13 cellular contexts compared by ENCODE assay signal in genomic region chr21:45618846-45619485, GRCh38. TPM values are rescaled to one million over a fixed set of nuclear protein-coding genes. Genes with fewer than 3 reads are reported as not detected.
DNase-seq lines count a peak whose midpoint lies in the region; ATAC-seq, FAIRE-seq and TF ChIP-seq lines count a peak whose summit lies in the region.
"Had no signal": no experiment of that assay in that cellular context is flagged by ENCODE, and none has a peak within 500 bp of the region (broad histone marks: within the 10 kb centered on the region; RNA-seq: fewer than 3 reads in every experiment).

No MANE protein-coding gene starts in this region.

- H3K4me1 Mint-ChIP-seq in activated CD8-positive, alpha-beta T cell treated with anti-CD3 and anti-CD28 coated beads, Interleukin-2, amount 10 ng/mL, durations not matched to agents 7 days and 5 days (ENCODE audit: low read depth) = peaks cover 16% of the 10 kb centered on the region

- POLR2A ChIA-PET in H1 (lab: Charles Lee; ENCODE audit: partially characterized antibody) = no interaction called here
- POLR2A ChIA-PET in activated CD8-positive, alpha-beta T cell treated with anti-CD3 and anti-CD28 coated beads, Interleukin-2, amount 10 ng/mL, durations not matched to agents 7 days and 5 days (lab: Charles Lee) = no interaction called here

- H4K8ac ChIP-seq in H1 (ENCODE audit: extremely low read depth, insufficient read depth, low read length) = no peak overlapping the region

- no peak for TF ChIP-seq RAD21 in H1 (IDR thresholded peaks at IDR 0.05 in 1 of 2, conservative IDR thresholded peaks at IDR 0.05 in 1 of 2; ENCODE audit: low read depth in 2 of 2, low read length in 2 of 2)

- H3K4me3 ChIP-seq in H1 (ENCODE audit: extremely low read depth in 1 of 4, insufficient read depth in 2 of 4, low read depth in 3 of 4, low read length in 4 of 4) (no peak overlapping the region), skeletal muscle satellite cell (ENCODE audit: low read length) (no peak overlapping the region), left ventricle myocardium inferior (no peak overlapping the region)
- H3K4me3 ChIP-seq: upper lobe of left lung had no signal

- H3K4me1 ChIP-seq in H1 (replicated peaks in 1 of 4; ENCODE audit: control insufficient read depth in 3 of 4, insufficient read depth in 4 of 4, low read length in 3 of 4) = peaks cover 0 to 2% (median 0%) of the 10 kb centered on the region in 4 experiments; a peak in 1 of 7 replicates
- peaks cover 19% of the 10 kb centered on the region for H3K4me1 ChIP-seq in skeletal muscle satellite cell (ENCODE audit: control insufficient read depth, insufficient read depth, low read length)
- H3K4me1 ChIP-seq in left ventricle myocardium inferior = no peaks in the 10 kb centered on the region

- no peak overlapping the region for H3K23ac ChIP-seq in H1 (ENCODE audit: insufficient read length)

- no peak overlapping the region for H2AK5ac ChIP-seq in H1 (ENCODE audit: low read depth, low read length)

- H2BK5ac ChIP-seq in H1 (ENCODE audit: low read depth, low read length) = no peak overlapping the region

- H4K91ac ChIP-seq in H1 (replicated peaks; ENCODE audit: insufficient read length, low read length) = no peak overlapping the region

- WGBS in H1 (ENCODE audit: extremely low coverage in 1 of 2, insufficient coverage in 1 of 2, insufficient read length in 1 of 2, insufficient replicate concordance in 2 of 2, low coverage in 1 of 2, low lambda C conversion rate in 2 of 2, missing lambda C conversion rate in 1 of 2), 2 experiments = 83% methylated on average over 8 of the region's 8 CpGs; no CpG with 5 or more reads in 1 of the 2 experiments

- H3K36me3 ChIP-seq in H1 (ENCODE audit: control insufficient read depth in 2 of 4, insufficient read depth in 4 of 4, low read length in 3 of 4) (no peaks in the 10 kb centered on the region), skeletal muscle satellite cell (ENCODE audit: insufficient read depth, low read length) (no peaks in the 10 kb centered on the region), left ventricle myocardium inferior (no peaks in the 10 kb centered on the region)
- H3K36me3 ChIP-seq: upper lobe of left lung had no signal

- no peak overlapping the region for H2BK120ac ChIP-seq in H1 (replicated peaks; ENCODE audit: low read depth, low read length)

- no peak overlapping the region for H4K5ac ChIP-seq in H1 (ENCODE audit: insufficient read length, low read depth, low read length)

- H3K56ac ChIP-seq in H1 (replicated peaks; ENCODE audit: insufficient read length, low read depth, low read length) = no peak overlapping the region

- no peak for TF ChIP-seq EP300 in H1 (IDR thresholded peaks at IDR 0.05; ENCODE audit: borderline replicate concordance in 1 of 2, low read depth in 2 of 2, low read length in 2 of 2)

- DNase-seq in activated CD8-positive, alpha-beta memory T cell treated with anti-CD3 and anti-CD28 coated beads, Interleukin-2, amount 50 U/mL, for 4 hours = peak; percentile 12
- no peak for DNase-seq in activated CD8-positive, alpha-beta memory T cell treated with anti-CD3 and anti-CD28 coated beads, Interleukin-2, amount 50 U/mL, for 48 hours
- DNase-seq in NOMO-1 treated with DMSO at 0.1 percent for 48 hours (lab: John Stamatoyannopoulos, UW; ENCODE audit: unreplicated experiment) = peak; percentile 79
- no peak for DNase-seq in H1 (ENCODE audit: low read depth in 1 of 2, low spot score in 2 of 2)
- DNase-seq in activated CD8-positive, alpha-beta T cell treated with anti-CD3 and anti-CD28 coated beads, Interleukin-2, amount 10 ng/mL, durations not matched to agents 7 days and 5 days = no peak
- no peak for DNase-seq in left ventricle myocardium inferior
- DNase-seq: cortex of kidney, DMS153, NCI-H2227 treated with DMSO at 0.1 percent for 48 hours, upper lobe of left lung had no signal

- intact Hi-C loops in left ventricle myocardium inferior (cut with micrococcal nuclease) = no loop called here

- H3K79me2 ChIP-seq in H1 (ENCODE audit: control insufficient read depth in 1 of 2, insufficient read depth in 2 of 2, low read length in 2 of 2) = no peaks in the 10 kb centered on the region

- H3K27me3 ChIP-seq in H1 (replicated peaks in 1 of 4; ENCODE audit: control insufficient read depth in 3 of 4, extremely low read depth in 1 of 4, insufficient read depth in 3 of 4, low read length in 3 of 4) (no peaks in the 10 kb centered on the region; a peak in 1 of 7 replicates), skeletal muscle satellite cell (ENCODE audit: control insufficient read depth, insufficient read depth, low read length) (peaks cover 82% of the 10 kb centered on the region), left ventricle myocardium inferior (ENCODE audit: low read depth) (peaks cover 91% of the 10 kb centered on the region)
- H3K27me3 ChIP-seq: upper lobe of left lung had no signal

- no peak for FAIRE-seq in H1 (lab: Jason Lieb, UNC)

- no peak overlapping the region; the same call in 1 of the 2 replicates for H2AFZ ChIP-seq in H1 (ENCODE audit: low read length)

- H3K27ac Mint-ChIP-seq in activated CD8-positive, alpha-beta T cell treated with anti-CD3 and anti-CD28 coated beads, Interleukin-2, amount 10 ng/mL, durations not matched to agents 7 days and 5 days = no peak overlapping the region
- H3K27ac Mint-ChIP-seq: activated naive CD8-positive, alpha-beta T cell had no signal

- no peak overlapping the region for H2BK12ac ChIP-seq in H1 (ENCODE audit: low read depth, low read length)

- no peaks in the 10 kb centered on the region for H3K23me2 ChIP-seq in H1 (ENCODE audit: low read depth, low read length)

- H2BK15ac ChIP-seq in H1 (ENCODE audit: low read length) = no peak overlapping the region

- no peak overlapping the region for H3K27ac ChIP-seq in H1 (ENCODE audit: low read depth, low read length)
- H3K27ac ChIP-seq in left ventricle myocardium inferior (replicated peaks) = no peak overlapping the region
- H3K27ac ChIP-seq: upper lobe of left lung had no signal

- peaks cover 8% of the 10 kb centered on the region for H3K27me3 Mint-ChIP-seq in activated CD8-positive, alpha-beta T cell treated with anti-CD3 and anti-CD28 coated beads, Interleukin-2, amount 10 ng/mL, durations not matched to agents 7 days and 5 days (ENCODE audit: low read depth)
- H3K27me3 Mint-ChIP-seq: activated naive CD8-positive, alpha-beta T cell had no signal

- H3K36me3 Mint-ChIP-seq in activated CD8-positive, alpha-beta T cell treated with anti-CD3 and anti-CD28 coated beads, Interleukin-2, amount 10 ng/mL, durations not matched to agents 7 days and 5 days (ENCODE audit: low read depth) = no peaks in the 10 kb centered on the region
- H3K36me3 Mint-ChIP-seq: activated naive CD8-positive, alpha-beta T cell had no signal

- TF ChIP-seq POLR2A in H1 (IDR thresholded peaks at IDR 0.05; ENCODE audit: control extremely low read depth in 1 of 2, low read depth in 2 of 2, low read length in 2 of 2) = no peak

- no peak overlapping the region for H3K4me3 Mint-ChIP-seq in activated CD8-positive, alpha-beta T cell treated with anti-CD3 and anti-CD28 coated beads, Interleukin-2, amount 10 ng/mL, durations not matched to agents 7 days and 5 days
- H3K4me3 Mint-ChIP-seq: activated naive CD8-positive, alpha-beta T cell had no signal

- H3K4me2 ChIP-seq in H1 (ENCODE audit: insufficient read depth in 1 of 2, low read depth in 2 of 2, low read length in 2 of 2) (no peak overlapping the region), skeletal muscle satellite cell (ENCODE audit: low read length) (peak overlapping the region; percentile 50)

- ATAC-seq in activated CD8-positive, alpha-beta T cell treated with anti-CD3 and anti-CD28 coated beads, Interleukin-2, amount 10 ng/mL, durations not matched to agents 7 days and 5 days = no peak
- ATAC-seq in GM18517 (IDR thresholded peaks at IDR 0.05; ENCODE audit: unreplicated experiment) = no peak

- no peak overlapping the region; the same call in 1 of the 2 replicates for H3K18ac ChIP-seq in H1 (ENCODE audit: extremely low read depth, low read length)

- no peaks in the 10 kb centered on the region for H3K9me3 ChIP-seq in H1 (ENCODE audit: insufficient read depth in 2 of 2, low read depth in 1 of 2, low read length in 1 of 2)
- no peaks in the 10 kb centered on the region for H3K9me3 ChIP-seq in skeletal muscle satellite cell (replicated peaks; ENCODE audit: low read length)
- H3K9me3 ChIP-seq in left ventricle myocardium inferior (replicated peaks) = peaks cover 5% of the 10 kb centered on the region

- H3K4ac ChIP-seq in H1 (replicated peaks; ENCODE audit: insufficient read length, low read depth, low read length) = no peak overlapping the region

- CTCF ChIA-PET in H1 (lab: Charles Lee; ENCODE audit: partially characterized antibody) = interaction anchor here (0.8 to 1.5 kb wide), 4 partner anchors 13 to 63 kb away, joined by 3 to 5 read pairs (median 4); no protein-coding TSS in a partner anchor
- CTCF ChIA-PET in activated CD8-positive, alpha-beta T cell treated with anti-CD3 and anti-CD28 coated beads, Interleukin-2, amount 10 ng/mL, durations not matched to agents 7 days and 5 days (lab: Charles Lee) = interaction anchor here (1.1 kb wide), 1 partner anchor 39 kb away, joined by 3 read pairs; no protein-coding TSS in a partner anchor

- H3K14ac ChIP-seq in H1 (ENCODE audit: insufficient read length) = no peak overlapping the region

- H2BK20ac ChIP-seq in H1 (ENCODE audit: low read length) = no peak overlapping the region

- no peaks in the 10 kb centered on the region for H3K9me3 Mint-ChIP-seq in activated CD8-positive, alpha-beta T cell treated with anti-CD3 and anti-CD28 coated beads, Interleukin-2, amount 10 ng/mL, durations not matched to agents 7 days and 5 days (ENCODE audit: insufficient read depth)

- H3K79me1 ChIP-seq in H1 (ENCODE audit: low read depth, low read length) = no peaks in the 10 kb centered on the region

- H4K20me1 ChIP-seq in H1 (replicated peaks in 1 of 2; ENCODE audit: control insufficient read depth in 1 of 2, insufficient read depth in 2 of 2, low read length in 2 of 2) = peaks cover 0 to 2% of the 10 kb centered on the region in 2 experiments

- no peak overlapping the region for H3K9ac ChIP-seq in H1 (replicated peaks in 1 of 4; ENCODE audit: extremely low read depth in 1 of 4, low read depth in 3 of 4, low read length in 3 of 4)
- H3K9ac ChIP-seq in skeletal muscle satellite cell (ENCODE audit: low read depth, low read length) = no peak overlapping the region

- no peak for TF ChIP-seq CTCF in H1 (IDR thresholded peaks at IDR 0.05; ENCODE audit: control extremely low read depth in 1 of 3, insufficient read depth in 1 of 3, low read depth in 1 of 3, low read length in 3 of 3)
- TF ChIP-seq CTCF in left ventricle myocardium inferior (IDR thresholded peaks at IDR 0.05; ENCODE audit: borderline replicate concordance) = no peak

RNA-seq across cellular contexts. Expression of gene PCBP3, which starts 24.6 kb away (rescaled TPM):
- total RNA-seq in H1 (2021; fragmentation: NEBNext Ultra II Directional; extraction: Animal tissue kit (Norgen Biotek cat#: 25700)) = 6.3 TPM in 2 replicates
- polyA plus RNA-seq in H1 (2011; rRNA removed) = 3.5 and 7.3 TPM in 2 replicates
- 3.1 TPM for polyA plus RNA-seq in H1 (2011; cell fraction: cytosol; rRNA removed)
- 12.8 TPM for polyA plus RNA-seq in H1 (2011; cell fraction: nucleus; rRNA removed)
- 7.9 to 9.2 TPM (median 8.4 TPM) in 4 replicates for polyA plus RNA-seq in H1 (2012, experiment 1 of 2)
- 6.9 TPM for polyA plus RNA-seq in H1 (2012, experiment 2 of 2)
- polyA plus RNA-seq in H1 (2013, experiment 1 of 2) = 4.4 TPM
- 5.4 TPM for polyA plus RNA-seq in H1 (2013, experiment 2 of 2)
- 10.6 and 11.2 TPM in 2 replicates for polyA minus RNA-seq in H1 (2011; rRNA and poly(A)+ RNA removed)
- polyA minus RNA-seq in H1 (2011; cell fraction: cytosol; rRNA and poly(A)+ RNA removed) = 4.0 TPM
- polyA minus RNA-seq in H1 (2011; cell fraction: nucleus; rRNA and poly(A)+ RNA removed) = 17.3 TPM
- total RNA-seq in skeletal muscle satellite cell (2012; rRNA removed) = 7.9 and 15.9 TPM in 2 replicates
- 1 to 10 TPM; 1.3 to 1.4 TPM for total RNA-seq in activated CD8-positive, alpha-beta T cell treated with anti-CD3 and anti-CD28 coated beads, Interleukin-2, amount 10 ng/mL, durations not matched to agents 7 days and 5 days
- total RNA-seq in left ventricle myocardium inferior = 2.9 TPM

Comparison
In these comparisons a context has a peak if more than half of its experiments do, and no peak if none do; other contexts are left out.
1. DNase-seq: peak in activated CD8-positive, alpha-beta memory T cell treated with anti-CD3 and anti-CD28 coated beads, Interleukin-2, amount 50 U/mL, for 4 hours (single experiment) and NOMO-1 treated with DMSO at 0.1 percent for 48 hours (single experiment); none in activated CD8-positive, alpha-beta memory T cell treated with anti-CD3 and anti-CD28 coated beads, Interleukin-2, amount 50 U/mL, for 48 hours (single experiment), H1 (0 of 2), activated CD8-positive, alpha-beta T cell treated with anti-CD3 and anti-CD28 coated beads, Interleukin-2, amount 10 ng/mL, durations not matched to agents 7 days and 5 days (single experiment) and left ventricle myocardium inferior (single experiment).